Comparison of ENCODE assay signal across 1 cellular context in genomic region chr3:66998075-66998898, GRCh38.
TF ChIP-seq lines count a peak whose summit lies in the region.

KBTBD8 (plus strand) TSS chr3:66998307; CDS start chr3:66998356, 49 bp downstream.

TF ChIP-seq in HepG2, 621 proteins besides CTCF, POLR2A, EP300 and RAD21 (continued from another document and continues in another):
- no peak for TF ChIP-seq DZIP1 (CRISPR knock-in tag; IDR thresholded peaks at IDR 0.05)
- TF ChIP-seq ZNF407 (CRISPR knock-in tag; IDR thresholded peaks at IDR 0.05; ENCODE audit: not compliant biosample characterization) = no peak
- no peak for TF ChIP-seq GATA4 (IDR thresholded peaks at IDR 0.05; ENCODE audit: borderline replicate concordance, low read depth)
- TF ChIP-seq MAFG (CRISPR knock-in tag; IDR thresholded peaks at IDR 0.05) = no peak
- peak; percentile 97 for TF ChIP-seq HMGXB3 (CRISPR knock-in tag; IDR thresholded peaks at IDR 0.05; ENCODE audit: borderline replicate concordance)
- no peak for TF ChIP-seq ZMYM3 (CRISPR knock-in tag; IDR thresholded peaks at IDR 0.05)
- TF ChIP-seq MAX (IDR thresholded peaks at IDR 0.05) = peak; percentile 91
- TF ChIP-seq ZNF101 (CRISPR knock-in tag; IDR thresholded peaks at IDR 0.05; ENCODE audit: borderline replicate concordance, low read depth) = no peak
- no peak for TF ChIP-seq ZBTB38 (CRISPR knock-in tag; IDR thresholded peaks at IDR 0.05)
- TF ChIP-seq TARDBP (CRISPR knock-in tag; IDR thresholded peaks at IDR 0.05) = no peak
- no peak for TF ChIP-seq SETDB1 (CRISPR knock-in tag; IDR thresholded peaks at IDR 0.05; ENCODE audit: borderline replicate concordance)
- no peak for TF ChIP-seq ZNF326 (CRISPR knock-in tag; IDR thresholded peaks at IDR 0.05; ENCODE audit: borderline replicate concordance)
- TF ChIP-seq REL (CRISPR knock-in tag; conservative IDR thresholded peaks at IDR 0.05) = 0 out of 2 replicates have a peak, but pooled peaks have one; percentile 49
- no peak for TF ChIP-seq ZNF260 (CRISPR knock-in tag; IDR thresholded peaks at IDR 0.05; ENCODE audit: borderline replicate concordance, low read depth)
- peak; percentile 82; the same call in 1 of the 3 replicates for TF ChIP-seq MXI1 (IDR thresholded peaks at IDR 0.05; ENCODE audit: borderline replicate concordance, low read depth, low read length)
- no peak for TF ChIP-seq ZNF674 (CRISPR knock-in tag; IDR thresholded peaks at IDR 0.05; ENCODE audit: low read depth)
- TF ChIP-seq SKI (IDR thresholded peaks at IDR 0.05; ENCODE audit: partially characterized antibody) = no peak
- TF ChIP-seq SIN3B (IDR thresholded peaks at IDR 0.05; ENCODE audit: low read length) = no peak
- no peak for TF ChIP-seq ZNF841 (CRISPR knock-in tag; IDR thresholded peaks at IDR 0.05; ENCODE audit: borderline replicate concordance)
- TF ChIP-seq ZNF615 (CRISPR knock-in tag; IDR thresholded peaks at IDR 0.05; ENCODE audit: borderline replicate concordance) = no peak
- no peak for TF ChIP-seq ZNF350 (CRISPR knock-in tag; IDR thresholded peaks at IDR 0.05; ENCODE audit: borderline replicate concordance, low read depth)
- TF ChIP-seq ZBTB25 (CRISPR knock-in tag; IDR thresholded peaks at IDR 0.05) = peak; percentile 41; the same call in 1 of the 2 replicates
- TF ChIP-seq TAF15 (IDR thresholded peaks at IDR 0.05; ENCODE audit: low read depth, low read length, poor library complexity, severe bottlenecking) = no peak
- no peak for TF ChIP-seq AFF4 (CRISPR knock-in tag; IDR thresholded peaks at IDR 0.05)
- TF ChIP-seq ZNF343 (CRISPR knock-in tag; IDR thresholded peaks at IDR 0.05) = no peak
- no peak for TF ChIP-seq RELA (CRISPR knock-in tag; IDR thresholded peaks at IDR 0.05)
- peak; percentile 87 for TF ChIP-seq GABPB1 (CRISPR knock-in tag; IDR thresholded peaks at IDR 0.05)
- no peak for TF ChIP-seq ZFP36L2 (CRISPR knock-in tag; IDR thresholded peaks at IDR 0.05)
- peak; percentile 43; the same call in 1 of the 2 replicates for TF ChIP-seq TGIF2 (CRISPR knock-in tag; IDR thresholded peaks at IDR 0.05)
- no peak for TF ChIP-seq ZNF333 (CRISPR knock-in tag; IDR thresholded peaks at IDR 0.05; ENCODE audit: borderline replicate concordance)
- TF ChIP-seq FUBP1 (CRISPR knock-in tag; IDR thresholded peaks at IDR 0.05; ENCODE audit: borderline replicate concordance) = no peak
- no peak for TF ChIP-seq RBAK (CRISPR knock-in tag; IDR thresholded peaks at IDR 0.05)
